ENCODE assay signal across 34 cellular contexts in the genomic region with DNA sequence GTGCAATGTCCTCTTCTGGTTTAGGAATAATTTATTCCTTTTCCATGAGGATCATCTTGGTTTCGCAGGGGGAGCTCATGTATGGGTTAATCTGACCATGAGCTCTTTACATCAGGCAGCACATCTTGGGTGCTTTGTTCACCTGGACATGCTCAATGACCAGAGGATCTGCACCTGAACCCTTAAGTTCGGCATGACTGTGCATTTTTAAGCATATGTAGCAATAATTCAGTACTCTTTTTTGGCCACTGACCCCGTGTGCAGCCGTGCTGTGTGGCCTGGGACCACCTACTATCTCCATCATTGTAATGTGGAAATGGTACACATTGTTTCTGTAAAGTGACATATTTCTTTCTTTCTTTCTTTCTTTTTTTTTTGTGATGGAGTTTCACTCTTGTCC.
"Had no signal": no experiment of that assay in that cellular context is flagged by ENCODE, and none has a peak within 500 bp of the region (broad histone marks: within the 10 kb centered on the region; RNA-seq: fewer than 3 reads in every experiment).

No MANE protein-coding gene starts in this region.

- H3K36me3 ChIP-seq: breast epithelium had no signal

- H3K27me3 ChIP-seq: adrenal gland, body of pancreas, brain microvascular endothelial cell, breast epithelium had no signal

- H3K4me3 ChIP-seq: adrenal gland, body of pancreas, breast epithelium had no signal

- ATAC-seq: activated CD8-positive, alpha-beta T cell treated with anti-CD3 and anti-CD28 coated beads for 36 hours; activated naive CD4-positive, alpha-beta T cell treated with anti-CD3 and anti-CD28 coated beads, Interleukin-2, amount 50 U/mL, for 72 hours; activated T-cell treated with anti-CD3 and anti-CD28 coated beads, Interleukin-2, amount 50 U/mL, for 4 hours; activated T-cell treated with anti-CD3 and anti-CD28 coated beads, Interleukin-2, amount 50 U/mL, for 72 hours; activated T-helper 17 cell treated with anti-CD3 and anti-CD28 coated beads, Interleukin-2, amount 50 U/mL, for 72 hours; body of pancreas had no signal

- H3K4me1 ChIP-seq: adrenal gland, body of pancreas, breast epithelium had no signal

- H3K9me3 ChIP-seq: adrenal gland, body of pancreas, breast epithelium had no signal

- H3K27ac ChIP-seq: adrenal gland, body of pancreas, brain microvascular endothelial cell, breast epithelium, VCaP had no signal

- FAIRE-seq: astrocyte, colon, TTC549 had no signal

- DNase-seq: activated B cell treated with CpG ODN at 0.5 μM for 24 hours; activated CD4-positive, alpha-beta memory T cell treated with anti-CD3 and anti-CD28 coated beads for 36 hours; activated CD4-positive, alpha-beta T cell treated with anti-CD3 and anti-CD28 coated beads for 4 hours; activated CD4-positive, alpha-beta T cell treated with anti-CD3 and anti-CD28 coated beads, Interleukin-2, amount 10 ng/mL, durations not matched to agents 24 days and 14 days; activated CD4-positive, alpha-beta T cell treated with anti-CD3 and anti-CD28 coated beads, Interleukin-2, amount 50 U/mL, for 1 hour; activated CD4-positive, alpha-beta T cell treated with anti-CD3 and anti-CD28 coated beads, Interleukin-2, amount 50 U/mL, for 4 hours; activated CD4-positive, CD25-positive, alpha-beta regulatory T cell treated with anti-CD3 and anti-CD28 coated beads, Interleukin-2, amount 50 U/mL, for 72 hours; activated CD8-positive, alpha-beta memory T cell treated with anti-CD3 and anti-CD28 coated beads, Interleukin-2, amount 50 U/mL, for 4 hours; activated CD8-positive, alpha-beta T cell treated with anti-CD3 and anti-CD28 coated beads for 36 hours; activated effector memory CD4-positive, alpha-beta T cell treated with anti-CD3 and anti-CD28 coated beads, Interleukin-2, amount 50 U/mL, for 16 hours; activated gamma-delta T cell treated with Interleukin-2 at 50 U/mL for 16 hours; activated naive CD4-positive, alpha-beta T cell; activated naive CD4-positive, alpha-beta T cell treated with anti-CD3 and anti-CD28 coated beads for 36 hours; activated naive CD4-positive, alpha-beta T cell treated with anti-CD3 and anti-CD28 coated beads, Interleukin-2, amount 50 U/mL, for 16 hours; activated naive CD8-positive, alpha-beta T cell treated with anti-CD3 and anti-CD28 coated beads for 36 hours; activated T-cell treated with anti-CD3 and anti-CD28 coated beads for 4 hours; activated T-cell treated with anti-CD3 and anti-CD28 coated beads, Interleukin-2, amount 50 U/mL, for 1 hour; activated T-cell treated with anti-CD3 and anti-CD28 coated beads, Interleukin-2, amount 50 U/mL, for 4 hours; activated T-cell treated with anti-CD3 and anti-CD28 coated beads, Interleukin-2, amount 50 U/mL, for 72 hours; adrenal gland; amniotic stem cell; aorta; body of pancreas; brain microvascular endothelial cell; central memory CD4-positive, alpha-beta T cell; T-helper 2 cell; T-helper 9 cell had no signal
